In the genomic region with DNA sequence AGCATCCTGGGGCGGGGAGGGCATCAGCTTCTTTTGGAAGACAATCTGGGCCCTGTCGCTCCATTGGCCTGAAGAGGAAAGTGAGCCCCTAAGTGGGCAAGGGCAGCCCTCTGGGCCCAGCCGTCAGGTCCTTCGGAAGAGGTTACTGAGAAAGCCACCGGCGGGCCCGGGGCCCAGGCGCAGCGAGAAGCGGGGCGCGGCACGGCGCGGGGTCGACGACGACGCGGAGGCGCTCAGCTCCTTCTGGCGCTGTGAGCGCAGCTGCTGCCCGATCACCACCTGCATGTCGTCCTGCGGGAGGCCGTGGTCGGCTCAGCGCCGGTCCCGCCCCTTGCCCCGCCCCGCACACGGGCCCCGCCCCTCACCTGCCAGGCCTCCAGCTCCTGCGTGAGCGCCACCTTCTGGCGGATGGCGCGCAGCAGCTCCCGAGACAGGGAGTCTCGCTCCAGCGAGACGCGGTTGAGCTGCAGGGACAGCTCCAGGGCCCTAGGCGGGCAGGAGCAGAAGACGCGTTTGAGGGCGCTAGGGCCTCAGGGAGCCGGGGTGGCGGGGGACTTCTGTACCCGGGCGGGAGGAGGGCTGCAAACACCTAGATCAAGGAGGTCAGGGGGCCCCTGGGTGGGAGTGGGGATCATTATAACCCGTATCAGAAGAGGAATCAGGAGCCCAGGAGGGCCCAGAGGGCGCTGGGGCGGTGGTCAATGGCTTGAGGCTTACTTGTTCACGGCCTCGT, we compare ENCODE assay signal across 8 cellular contexts. TPM values are rescaled to one million over a fixed set of nuclear protein-coding genes. Genes with fewer than 3 reads are reported as not detected.
DNase-seq lines count a peak whose midpoint lies in the region; ATAC-seq and TF ChIP-seq lines count a peak whose summit lies in the region.

No MANE protein-coding gene starts in this region.

- TF ChIP-seq CTCF in epithelial cell of proximal tubule (conservative IDR thresholded peaks at IDR 0.05; ENCODE audit: low read depth, low read length): peak; percentile 69

- H3K9me3 Mint-ChIP-seq in naive thymus-derived CD8-positive, alpha-beta T cell: no peaks in the 10 kb centered on the region
- H3K9me3 Mint-ChIP-seq in stimulated activated naive B cell treated with anti-CD40 and anti-IgM and Interleukin-4, amounts not matched to agents 10 μg/mL and 1 μg/mL and 100 μg/mL, for 72 hours: no peaks in the 10 kb centered on the region

- peaks cover 14 to 42% (median 42%) of the 10 kb centered on the region in 4 donors for H3K4me1 Mint-ChIP-seq in naive thymus-derived CD8-positive, alpha-beta T cell
- peaks cover 26 to 68% of the 10 kb centered on the region in 2 donors for H3K4me1 Mint-ChIP-seq in stimulated activated naive B cell treated with anti-CD40 and anti-IgM and Interleukin-4, amounts not matched to agents 10 μg/mL and 1 μg/mL and 100 μg/mL, for 72 hours

- peak overlapping the region in 1 of 10 donors; percentile 38 for H3K27ac Mint-ChIP-seq in naive thymus-derived CD8-positive, alpha-beta T cell
- no peak overlapping the region for H3K27ac Mint-ChIP-seq in stimulated activated naive B cell treated with anti-CD40 and anti-IgM and Interleukin-4, amounts not matched to agents 10 μg/mL and 1 μg/mL and 100 μg/mL, for 72 hours

- H3K36me3 Mint-ChIP-seq in naive thymus-derived CD8-positive, alpha-beta T cell: peaks cover 0 to 18% (median 0%) of the 10 kb centered on the region in 3 donors
- peaks cover 20 to 21% of the 10 kb centered on the region in 2 donors for H3K36me3 Mint-ChIP-seq in stimulated activated naive B cell treated with anti-CD40 and anti-IgM and Interleukin-4, amounts not matched to agents 10 μg/mL and 1 μg/mL and 100 μg/mL, for 72 hours

- POLR2A ChIA-PET in naive thymus-derived CD8-positive, alpha-beta T cell (lab: Charles Lee): interaction anchor here (0.7 to 15.2 kb wide), 15 partner anchors 7 to 131 kb away, joined by 3 to 170 read pairs (median 6); partner anchors contain the start of genes CLDN9, MMP25, TNFRSF12A and ZNF213

- DNase-seq in DMS53 (lab: John Stamatoyannopoulos, UW): peak; percentile 92
- DNase-seq in HPDE6-E6E7 (ENCODE audit: extremely low spot score): peak; percentile 87
- DNase-seq in NOMO-1 treated with DMSO at 0.1 percent for 48 hours (lab: John Stamatoyannopoulos, UW; ENCODE audit: unreplicated experiment): peak; percentile 48
- peak; percentile 96 for DNase-seq in activated CD8-positive, alpha-beta memory T cell treated with anti-CD3 and anti-CD28 coated beads, Interleukin-2, amount 50 U/mL, for 48 hours
- DNase-seq in epithelial cell of proximal tubule (ENCODE audit: low read depth): no peak
- peak; percentile 68 to 95 (median 82) for DNase-seq in naive thymus-derived CD8-positive, alpha-beta T cell
- DNase-seq in stimulated activated naive B cell treated with anti-CD40 and anti-IgM and Interleukin-4, amounts not matched to agents 10 μg/mL and 1 μg/mL and 100 μg/mL, for 72 hours: peak; percentile 71

- peaks cover 16 to 45% (median 22%) of the 10 kb centered on the region in 5 donors for H3K27me3 Mint-ChIP-seq in naive thymus-derived CD8-positive, alpha-beta T cell
- H3K27me3 Mint-ChIP-seq in stimulated activated naive B cell treated with anti-CD40 and anti-IgM and Interleukin-4, amounts not matched to agents 10 μg/mL and 1 μg/mL and 100 μg/mL, for 72 hours: peaks cover 44 to 52% of the 10 kb centered on the region in 2 donors

- H3K4me3 Mint-ChIP-seq in naive thymus-derived CD8-positive, alpha-beta T cell: peak overlapping the region in 6 of 10 donors; percentile 36 to 75 (median 66)
- H3K4me3 Mint-ChIP-seq in stimulated activated naive B cell treated with anti-CD40 and anti-IgM and Interleukin-4, amounts not matched to agents 10 μg/mL and 1 μg/mL and 100 μg/mL, for 72 hours: peak overlapping the region; percentile 44 to 76

- peak; percentile 31 to 44 for ATAC-seq in naive thymus-derived CD8-positive, alpha-beta T cell
- peak; percentile 30 to 44 for ATAC-seq in stimulated activated naive B cell treated with anti-CD40 and anti-IgM and Interleukin-4, amounts not matched to agents 10 μg/mL and 1 μg/mL and 100 μg/mL, for 72 hours (replicated peaks)
- ATAC-seq in HG03139 (IDR thresholded peaks at IDR 0.05; ENCODE audit: unreplicated experiment): no peak

- H3K4me3 ChIP-seq in epithelial cell of proximal tubule (ENCODE audit: low read depth, low read length): peak overlapping the region; percentile 14

RNA-seq across cellular contexts. Expression of gene THOC6, which starts 4.3 kb away (rescaled TPM):
- 19.0 and 24.2 TPM in 2 replicates for total RNA-seq in epithelial cell of proximal tubule
- 10 to 100 TPM; 24.2 to 24.9 TPM for total RNA-seq in naive thymus-derived CD8-positive, alpha-beta T cell
- 10 to 100 TPM; 45.2 to 59.0 (median 58.8) TPM for polyA plus RNA-seq in naive thymus-derived CD8-positive, alpha-beta T cell

RNA-seq across cellular contexts. Expression of gene HCFC1R1, which starts 4.4 kb away (rescaled TPM):
- 14.3 and 39.0 TPM in 2 replicates for total RNA-seq in epithelial cell of proximal tubule
- 10 to 100 TPM; 14.0 to 15.1 TPM for total RNA-seq in naive thymus-derived CD8-positive, alpha-beta T cell
- 10 to 100 TPM; 13.1 to 16.5 (median 16.5) TPM for polyA plus RNA-seq in naive thymus-derived CD8-positive, alpha-beta T cell

RNA-seq across cellular contexts. Expression of gene TNFRSF12A, which starts 8.0 kb away (rescaled TPM):
- 451 and 701 TPM in 2 replicates for total RNA-seq in epithelial cell of proximal tubule
- total RNA-seq in naive thymus-derived CD8-positive, alpha-beta T cell: under 1 TPM in 1 of 2 experiments, not detected in 1; 0.57 TPM
- under 1 TPM in 1 of 3 donors, not detected in 2; 0.33 TPM for polyA plus RNA-seq in naive thymus-derived CD8-positive, alpha-beta T cell

RNA-seq across cellular contexts. Expression of gene BICDL2, which starts 8.6 kb away (rescaled TPM):
- 2.5 and 4.6 TPM in 2 replicates for total RNA-seq in epithelial cell of proximal tubule
- not detected for total RNA-seq in naive thymus-derived CD8-positive, alpha-beta T cell
- polyA plus RNA-seq in naive thymus-derived CD8-positive, alpha-beta T cell: not detected

RNA-seq across cellular contexts. Expression of gene CLDN6, which starts 10.2 kb away (rescaled TPM):
- total RNA-seq in epithelial cell of proximal tubule: 255 and 813 TPM in 2 replicates
- not detected for total RNA-seq in naive thymus-derived CD8-positive, alpha-beta T cell
- polyA plus RNA-seq in naive thymus-derived CD8-positive, alpha-beta T cell: not detected

Comparison
In these comparisons a context has a peak if more than half of its experiments do, and no peak if none do; other contexts are left out.
1. RNA of gene TNFRSF12A, which starts 8.0 kb away (total RNA-seq): 451 to 701 TPM in epithelial cell of proximal tubule; 0.57 TPM in naive thymus-derived CD8-positive, alpha-beta T cell; every median in the first group is over 100 times any median in the second.